In the genomic region with DNA sequence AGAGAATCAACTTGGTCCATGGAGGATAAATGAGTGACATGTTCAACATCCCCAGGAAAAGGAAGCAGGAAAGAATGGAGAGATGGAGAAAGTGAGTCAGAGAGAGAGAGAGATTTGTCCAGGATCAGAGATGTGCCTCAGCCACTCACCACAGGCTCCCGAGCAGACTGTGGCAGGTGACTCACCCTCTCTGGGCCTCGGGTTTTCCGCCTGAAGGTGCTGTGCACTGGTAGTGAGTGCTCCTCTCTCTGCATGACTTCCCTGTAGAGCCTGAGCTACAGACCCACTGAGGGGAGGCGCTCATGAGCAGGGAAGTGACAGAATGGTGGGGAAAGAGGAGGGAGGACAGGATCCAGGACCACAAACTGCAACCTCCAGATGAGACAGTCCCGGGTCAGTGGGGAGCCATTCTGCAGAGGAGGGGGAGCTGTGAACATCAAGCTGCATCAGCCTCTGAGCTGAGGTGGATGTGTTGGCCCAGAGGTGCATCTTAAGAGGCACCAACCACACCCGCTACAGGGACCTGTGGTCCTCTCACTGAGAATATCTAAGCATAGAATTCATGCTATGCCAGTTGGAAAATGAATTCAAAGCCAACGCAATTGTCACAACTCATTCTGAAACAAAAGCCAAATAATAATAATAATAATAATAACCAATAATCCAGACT, we compare ENCODE assay signal across 24 cellular contexts.
DNase-seq lines count a peak whose midpoint lies in the region; ATAC-seq and TF ChIP-seq lines count a peak whose summit lies in the region.
"Had no signal": no experiment of that assay in that cellular context is flagged by ENCODE, and none has a peak within 500 bp of the region (broad histone marks: within the 10 kb centered on the region; RNA-seq: fewer than 3 reads in every experiment).

No MANE protein-coding gene starts in this region.

- CTCF ChIA-PET in OCI-LY7 (lab: Charles Lee; ENCODE audit: unreplicated experiment) = no interaction called here

- intact Hi-C loops in left ventricle myocardium superior (cut with micrococcal nuclease) = no loop called here
- intact Hi-C loops in OCI-LY7 (cut with micrococcal nuclease; ENCODE audit: unreplicated experiment) = no loop called here

- TF ChIP-seq CTCF in right atrium auricular region (IDR thresholded peaks at IDR 0.05) = no peak
- TF ChIP-seq CTCF in OCI-LY7 (conservative IDR thresholded peaks at IDR 0.05; ENCODE audit: low read length) = no peak

- H3K36me3 ChIP-seq in right atrium auricular region (no peaks in the 10 kb centered on the region), OCI-LY7 (ENCODE audit: insufficient read depth, low read length) (no peaks in the 10 kb centered on the region; the same call in 1 of the 2 replicates)
- H3K36me3 ChIP-seq: ovary, thyroid gland had no signal

- H3K27ac ChIP-seq in right atrium auricular region (no peak overlapping the region), OCI-LY7 (ENCODE audit: low read depth, low read length, poor library complexity, severe bottlenecking) (no peak overlapping the region)
- H3K27ac ChIP-seq: GM23248, ovary, thyroid gland had no signal

- ATAC-seq in left ventricle myocardium superior = no peak
- ATAC-seq: HepG2 had no signal

- POLR2A ChIA-PET in OCI-LY7 (lab: Charles Lee) = no interaction called here

- peaks cover 0 to 13% of the 10 kb centered on the region in 2 donors for H3K9me3 ChIP-seq in right atrium auricular region
- H3K9me3 ChIP-seq in OCI-LY7 (ENCODE audit: low read length) = peaks cover 11% of the 10 kb centered on the region; the same call in 1 of the 2 replicates
- H3K9me3 ChIP-seq: ovary, thyroid gland had no signal

- H3K4me1 ChIP-seq in right atrium auricular region (no peaks in the 10 kb centered on the region), OCI-LY7 (ENCODE audit: insufficient read depth, low read length, poor library complexity, severe bottlenecking) (no peaks in the 10 kb centered on the region)
- H3K4me1 ChIP-seq: thyroid gland had no signal

- H2AFZ ChIP-seq in OCI-LY7 (ENCODE audit: low read length) = no peak overlapping the region
- H2AFZ ChIP-seq: GM23248 had no signal

- DNase-seq in right atrium auricular region (ENCODE audit: low spot score) (peak; percentile 26), left ventricle myocardium superior (no peak), OCI-LY7 (ENCODE audit: low spot score) (peak; percentile 24), islet precursor cell (peak; percentile 64), NCI-H146 treated with DMSO at 0.1 percent for 48 hours (lab: John Stamatoyannopoulos, UW; ENCODE audit: unreplicated experiment) (no peak), retina (no peak), NCI-H146 (lab: John Stamatoyannopoulos, UW) (no peak)
- DNase-seq: activated CD4-positive, alpha-beta T cell treated with anti-CD3 and anti-CD28 coated beads, Interleukin-2, amount 10 ng/mL, durations not matched to agents 7 days and 5 days; activated effector memory CD4-positive, alpha-beta T cell treated with Interleukin-2 at 50 U/mL for 16 hours; activated T-cell treated with anti-CD3 and anti-CD28 coated beads for 4 hours; anterior cingulate cortex; CD8-positive, alpha-beta memory T cell; GM23248; hypothalamus; Karpas-422; NCI-H1436 treated with DMSO at 0.1 percent for 48 hours; NCI-H446; NCI-H748 treated with DMSO at 0.1 percent for 48 hours; nephron progenitor cell; ovary; small intestine; SW 1271; thyroid gland had no signal

- H3K4me2 ChIP-seq in OCI-LY7 (ENCODE audit: low read length) = no peak overlapping the region

- BruUV-seq in OCI-LY7 (replicated peaks; lab: Mats Ljungman, UMichigan) = no TSS peak

- H3K9me2 ChIP-seq in OCI-LY7 (ENCODE audit: insufficient read depth, low read length) = no peaks in the 10 kb centered on the region

- no peaks in the 10 kb centered on the region for H3K27me3 ChIP-seq in right atrium auricular region
- H3K27me3 ChIP-seq: ovary, thyroid gland had no signal

- H3K79me2 ChIP-seq in OCI-LY7 (ENCODE audit: insufficient read depth, low read depth, low read length) = no peaks in the 10 kb centered on the region

- no peaks in the 10 kb centered on the region for H4K20me1 ChIP-seq in OCI-LY7 (ENCODE audit: insufficient read depth, low read length)

- H3K4me3 ChIP-seq in right atrium auricular region (no peak overlapping the region), OCI-LY7 (ENCODE audit: low read depth, low read length, poor library complexity, severe bottlenecking) (no peak overlapping the region)
- H3K4me3 ChIP-seq: GM23248, ovary, thyroid gland had no signal

Comparison
In these comparisons a context has a peak if more than half of its experiments do, and no peak if none do; other contexts are left out.
1. DNase-seq: peak in right atrium auricular region (single experiment), OCI-LY7 (single experiment) and islet precursor cell (single experiment); none in left ventricle myocardium superior (single experiment), NCI-H146 treated with DMSO at 0.1 percent for 48 hours (single experiment), retina (single experiment) and NCI-H146 (single experiment).